Comparison of ENCODE assay signal across 28 cellular contexts in genomic region chr4:150182794-150183193, GRCh38.
"Had no signal": no experiment of that assay in that cellular context is flagged by ENCODE, and none has a peak within 500 bp of the region (broad histone marks: within the 10 kb centered on the region; RNA-seq: fewer than 3 reads in every experiment).

No MANE protein-coding gene starts in this region.

- H3K27me3 ChIP-seq: adrenal gland, body of pancreas, breast epithelium, cardiac muscle cell, esophagus squamous epithelium, gastroesophageal sphincter had no signal

- DNase-seq: activated CD4-positive, alpha-beta memory T cell treated with anti-CD3 and anti-CD28 coated beads for 36 hours; activated CD4-positive, alpha-beta T cell treated with anti-CD3 and anti-CD28 coated beads for 36 hours; activated CD4-positive, alpha-beta T cell treated with anti-CD3 and anti-CD28 coated beads, Interleukin-2, amount 10 ng/mL, durations not matched to agents 24 days and 14 days; activated CD4-positive, CD25-positive, alpha-beta regulatory T cell; activated CD4-positive, CD25-positive, alpha-beta regulatory T cell treated with anti-CD3 and anti-CD28 coated beads, Interleukin-2, amount 50 U/mL, for 72 hours; activated CD8-positive, alpha-beta memory T cell treated with anti-CD3 and anti-CD28 coated beads, Interleukin-2, amount 10 ng/mL, durations not matched to agents 7 days and 5 days; activated CD8-positive, alpha-beta memory T cell treated with anti-CD3 and anti-CD28 coated beads, Interleukin-2, amount 50 U/mL, for 4 hours; activated CD8-positive, alpha-beta T cell treated with anti-CD3 and anti-CD28 coated beads, Interleukin-2, amount 10 ng/mL, durations not matched to agents 7 days and 5 days; activated effector memory CD4-positive, alpha-beta T cell treated with anti-CD3 and anti-CD28 coated beads, Interleukin-2, amount 50 U/mL, for 16 hours; activated naive CD4-positive, alpha-beta T cell treated with anti-CD3 and anti-CD28 coated beads for 36 hours; activated naive CD8-positive, alpha-beta T cell treated with anti-CD3 and anti-CD28 coated beads for 36 hours; activated naive CD8-positive, alpha-beta T cell treated with anti-CD3 and anti-CD28 coated beads, Interleukin-2, amount 50 U/mL, for 24 hours; activated T-cell treated with anti-CD3 and anti-CD28 coated beads, Interleukin-2, amount 50 U/mL, for 1 hour; activated T-cell treated with anti-CD3 and anti-CD28 coated beads, Interleukin-2, amount 50 U/mL, for 48 hours; adrenal gland; amygdala; aorta; body of pancreas; effector CD4-positive, alpha-beta T cell; effector memory CD8-positive, alpha-beta T cell; esophagus squamous epithelium; foreskin melanocyte; T-helper 2 cell had no signal

- H3K9me3 ChIP-seq: adrenal gland, body of pancreas, breast epithelium, esophagus squamous epithelium, gastroesophageal sphincter had no signal

- H3K4me3 ChIP-seq: adrenal gland, body of pancreas, breast epithelium, cardiac muscle cell, coronary artery, esophagus squamous epithelium, gastroesophageal sphincter had no signal

- ATAC-seq: activated CD4-positive, alpha-beta T cell treated with anti-CD3 and anti-CD28 coated beads for 36 hours; activated CD8-positive, alpha-beta memory T cell treated with anti-CD3 and anti-CD28 coated beads, Interleukin-2, amount 10 ng/mL, durations not matched to agents 7 days and 5 days; activated CD8-positive, alpha-beta T cell treated with anti-CD3 and anti-CD28 coated beads, Interleukin-2, amount 10 ng/mL, durations not matched to agents 7 days and 5 days; activated naive CD8-positive, alpha-beta T cell treated with anti-CD3 and anti-CD28 coated beads, Interleukin-2, amount 50 U/mL, for 24 hours; body of pancreas; effector memory CD8-positive, alpha-beta T cell; gastroesophageal sphincter had no signal

- H3K27ac ChIP-seq: adrenal gland, body of pancreas, cardiac muscle cell, coronary artery, epithelial cell of prostate, esophagus squamous epithelium, gastroesophageal sphincter had no signal

- H3K36me3 ChIP-seq: adrenal gland, breast epithelium, cardiac muscle cell, esophagus squamous epithelium, gastroesophageal sphincter had no signal
